ENCODE assay signal across 27 cellular contexts in the genomic region with DNA sequence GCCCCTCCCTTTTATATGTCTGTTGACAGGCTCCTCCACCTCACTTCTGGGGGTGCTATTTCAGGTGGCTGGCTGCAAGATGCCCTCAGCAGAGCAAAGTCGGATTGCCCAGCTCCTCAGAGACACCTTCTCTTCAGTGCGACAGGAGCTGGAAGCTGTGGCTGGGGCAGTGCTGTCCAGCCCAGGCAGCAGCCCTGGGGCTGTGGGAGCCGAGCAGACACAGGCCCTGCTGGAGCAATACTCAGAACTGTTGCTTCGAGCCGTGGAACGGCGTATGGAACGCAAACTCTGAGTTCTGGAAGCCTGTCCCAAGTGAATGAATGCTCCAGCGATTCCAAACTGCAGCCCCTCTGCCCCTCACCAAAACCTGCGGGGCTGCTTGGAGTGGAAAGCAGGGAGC.
"Had no signal": no experiment of that assay in that cellular context is flagged by ENCODE, and none has a peak within 500 bp of the region (broad histone marks: within the 10 kb centered on the region; RNA-seq: fewer than 3 reads in every experiment).

No MANE protein-coding gene starts in this region.

- H3K9me3 ChIP-seq: gastrocnemius medialis had no signal

- H3K36me3 ChIP-seq: WERI-Rb-1 had no signal

- DNase-seq: activated B cell treated with CpG ODN at 0.5 μM for 24 hours; activated CD4-positive, alpha-beta T cell treated with anti-CD3 and anti-CD28 coated beads for 48 hours; activated CD4-positive, alpha-beta T cell treated with anti-CD3 and anti-CD28 coated beads, Interleukin-2, amount 50 U/mL, for 1 hour; activated CD4-positive, alpha-beta T cell treated with anti-CD3 and anti-CD28 coated beads, Interleukin-2, amount 50 U/mL, for 48 hours; activated CD8-positive, alpha-beta memory T cell treated with anti-CD3 and anti-CD28 coated beads for 24 hours; activated CD8-positive, alpha-beta T cell treated with anti-CD3 and anti-CD28 coated beads for 36 hours; activated effector memory CD4-positive, alpha-beta T cell treated with Interleukin-2 at 50 U/mL for 16 hours; activated gamma-delta T cell treated with Interleukin-2 at 50 U/mL for 16 hours; activated naive CD4-positive, alpha-beta T cell treated with anti-CD3 and anti-CD28 coated beads, Interleukin-2, amount 50 U/mL, for 16 hours; activated naive CD4-positive, alpha-beta T cell treated with Interleukin-2 at 50 U/mL for 16 hours; activated T-cell treated with anti-CD3 and anti-CD28 coated beads, Interleukin-2, amount 50 U/mL, for 4 hours; amniotic stem cell; anterior cingulate cortex; brain microvascular endothelial cell; dorsolateral prefrontal cortex; effector memory CD4-positive, alpha-beta T cell; foreskin keratinocyte; gastrocnemius medialis; glutamatergic neuron; T-cell; T-helper 9 cell; WERI-Rb-1 had no signal

- ATAC-seq: activated CD4-positive, CD25-positive, alpha-beta regulatory T cell treated with anti-CD3 and anti-CD28 coated beads, Interleukin-2, amount 50 U/mL, for 24 hours; activated CD8-positive, alpha-beta T cell treated with anti-CD3 and anti-CD28 coated beads for 36 hours; activated T-cell treated with anti-CD3 and anti-CD28 coated beads, Interleukin-2, amount 50 U/mL, for 4 hours; activated T-helper 17 cell treated with anti-CD3 and anti-CD28 coated beads, Interleukin-2, amount 50 U/mL, for 72 hours; esophagus mucosa; foreskin keratinocyte; gastrocnemius medialis; T-cell had no signal

- H3K27ac ChIP-seq: brain microvascular endothelial cell, coronary artery, foreskin keratinocyte, gastrocnemius medialis, WERI-Rb-1 had no signal

- H3K4me3 ChIP-seq: coronary artery, dorsolateral prefrontal cortex, gastrocnemius medialis had no signal

- H3K27me3 ChIP-seq: brain microvascular endothelial cell, dorsolateral prefrontal cortex, foreskin keratinocyte, gastrocnemius medialis had no signal

- FAIRE-seq: astrocyte had no signal
